9 cellular contexts compared by ENCODE assay signal in genomic region chr9:114551750-114552685, GRCh38. TPM values are rescaled to one million over a fixed set of nuclear protein-coding genes. Genes with fewer than 3 reads are reported as not detected.
DNase-seq lines count a peak whose midpoint lies in the region; ATAC-seq, FAIRE-seq and TF ChIP-seq lines count a peak whose summit lies in the region.
"Had no signal": no experiment of that assay in that cellular context is flagged by ENCODE, and none has a peak within 500 bp of the region (broad histone marks: within the 10 kb centered on the region; RNA-seq: fewer than 3 reads in every experiment).

No MANE protein-coding gene starts in this region.

- peaks cover 6% of the 10 kb centered on the region for H3K9me3 Mint-ChIP-seq in activated T-cell treated with anti-CD3 and anti-CD28 coated beads, Interleukin-2, amount 50 U/mL, for 4 hours

- H3K36me3 ChIP-seq in bronchial epithelial cell (ENCODE audit: control insufficient read depth, insufficient read depth, low read length) = no peaks in the 10 kb centered on the region

- FAIRE-seq in bronchial epithelial cell (lab: Jason Lieb, UNC) = peak; percentile 97

- no peak for ATAC-seq in activated T-cell treated with anti-CD3 and anti-CD28 coated beads, Interleukin-2, amount 50 U/mL, for 4 hours

- H3K4me3 Mint-ChIP-seq in activated T-cell treated with anti-CD3 and anti-CD28 coated beads, Interleukin-2, amount 50 U/mL, for 4 hours = no peak overlapping the region

- peaks cover 2% of the 10 kb centered on the region for H3K36me3 Mint-ChIP-seq in activated T-cell treated with anti-CD3 and anti-CD28 coated beads, Interleukin-2, amount 50 U/mL, for 4 hours (ENCODE audit: insufficient read depth)

- CTCF ChIA-PET in AG04449 (lab: Yijun Ruan, JAX) = interaction anchor here (0.8 to 1.6 kb wide), 4 partner anchors 36 to 117 kb away, joined by 3 to 4 read pairs (median 3); partner anchors contain the start of gene ATP6V1G1

- H3K4me1 Mint-ChIP-seq in activated T-cell treated with anti-CD3 and anti-CD28 coated beads, Interleukin-2, amount 50 U/mL, for 4 hours (ENCODE audit: low read depth) = no peaks in the 10 kb centered on the region

- POLR2A ChIA-PET in AG04449 (lab: Yijun Ruan, JAX) = interaction anchor here (0.5 to 1.4 kb wide), 3 partner anchors 22 to 39 kb away, joined by 3 to 16 read pairs (median 4); partner anchors contain the start of gene ATP6V1G1

- H3K4me3 ChIP-seq in AG04449 (ENCODE audit: low read depth, low read length) (no peak overlapping the region), bronchial epithelial cell (ENCODE audit: low read depth, low read length) (no peak overlapping the region)
- H3K4me3 ChIP-seq: SK-N-MC had no signal

- DNase-seq in AG04449 (ENCODE audit: low read depth, low spot score) (peak; percentile 90), LHCN-M2 (ENCODE audit: low read depth) (peak; percentile 98), bronchial epithelial cell (ENCODE audit: low read depth) (peak; percentile 99), lung microvascular endothelial cell (ENCODE audit: low read depth in 2 of 2) (peak; percentile 13 to 98), NCI-H526 (lab: John Stamatoyannopoulos, UW) (no peak), amygdala (lab: John Stamatoyannopoulos, UW) (no peak), NCI-H1436 treated with DMSO at 0.1 percent for 48 hours (lab: John Stamatoyannopoulos, UW) (no peak)
- no peak for DNase-seq in activated T-cell treated with anti-CD3 and anti-CD28 coated beads, Interleukin-2, amount 50 U/mL, for 4 hours

- no peaks in the 10 kb centered on the region for H3K27me3 ChIP-seq in bronchial epithelial cell (ENCODE audit: control insufficient read depth, insufficient read depth, low read length)

- peaks cover 15% of the 10 kb centered on the region for H3K27me3 Mint-ChIP-seq in activated T-cell treated with anti-CD3 and anti-CD28 coated beads, Interleukin-2, amount 50 U/mL, for 4 hours (ENCODE audit: low read depth)

- TF ChIP-seq CTCF in AG04449 (IDR thresholded peaks at IDR 0.05; ENCODE audit: insufficient read depth, low read length, missing control alignments) (no peak), bronchial epithelial cell (IDR thresholded peaks at IDR 0.05; ENCODE audit: insufficient read depth, low read length, severe bottlenecking) (no peak)

RNA-seq across cellular contexts. Expression of gene ATP6V1G1, which starts 35.6 kb away (rescaled TPM):
- total RNA-seq in LHCN-M2 (2014; rRNA removed) (117 and 126 TPM in 2 replicates), bronchial epithelial cell (279 and 345 TPM in 2 replicates), lung microvascular endothelial cell (85.9 and 119 TPM in 2 replicates)
- 104 TPM for polyA plus RNA-seq in LHCN-M2 (2012)
- total RNA-seq in activated T-cell treated with anti-CD3 and anti-CD28 coated beads, Interleukin-2, amount 50 U/mL, for 4 hours = 10 to 100 TPM; 45.2 to 51.0 (median 50.3) TPM

RNA-seq across cellular contexts. Expression of gene WHRN, which starts 46.7 kb away (rescaled TPM):
- total RNA-seq in LHCN-M2 (2014; rRNA removed) (0.83 and 1.4 TPM in 2 replicates), bronchial epithelial cell (0.53 and 0.77 TPM in 2 replicates), lung microvascular endothelial cell (0.20 and 0.22 TPM in 2 replicates)
- polyA plus RNA-seq in LHCN-M2 (2012) = 1.5 TPM
- total RNA-seq in activated T-cell treated with anti-CD3 and anti-CD28 coated beads, Interleukin-2, amount 50 U/mL, for 4 hours = 1 to 10 TPM; 2.0 to 5.8 (median 2.2) TPM

RNA-seq across cellular contexts. Expression of gene TMEM268, which starts 59.1 kb away (rescaled TPM):
- total RNA-seq in LHCN-M2 (2014; rRNA removed) (2.1 and 3.4 TPM in 2 replicates), bronchial epithelial cell (4.6 and 4.7 TPM in 2 replicates), lung microvascular endothelial cell (3.5 and 4.8 TPM in 2 replicates)
- polyA plus RNA-seq in LHCN-M2 (2012) = 3.3 TPM
- total RNA-seq in activated T-cell treated with anti-CD3 and anti-CD28 coated beads, Interleukin-2, amount 50 U/mL, for 4 hours = 10 to 100 TPM; 21.6 to 28.4 (median 22.8) TPM

Comparison
In these comparisons a context has a peak if more than half of its experiments do, and no peak if none do; other contexts are left out.
1. DNase-seq: peak in AG04449 (single experiment), LHCN-M2 (single experiment), bronchial epithelial cell (single experiment) and lung microvascular endothelial cell (2 of 2); none in activated T-cell treated with anti-CD3 and anti-CD28 coated beads, Interleukin-2, amount 50 U/mL, for 4 hours (single experiment), NCI-H526 (0 of 2), amygdala (0 of 56) and NCI-H1436 treated with DMSO at 0.1 percent for 48 hours (single experiment).